In the genomic region with DNA sequence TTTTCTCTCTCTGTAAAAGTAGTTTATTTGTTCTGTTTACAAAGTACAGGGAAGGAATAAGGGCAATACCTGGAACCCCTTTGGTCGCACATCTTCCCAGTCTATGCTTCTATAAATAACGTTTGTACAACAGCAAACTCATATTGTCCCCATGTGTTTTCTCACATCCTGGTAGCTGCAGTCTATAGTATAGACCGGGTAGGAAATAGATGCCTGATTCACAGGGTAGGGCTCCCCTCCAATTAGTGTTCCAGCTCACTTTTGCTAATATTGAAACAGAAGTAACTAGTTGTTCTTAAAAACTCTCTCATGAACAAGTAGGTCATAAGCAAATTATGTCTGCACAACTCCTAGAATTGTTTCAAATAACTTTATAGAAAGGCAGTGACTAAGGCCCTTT, we compare ENCODE assay signal across 10 cellular contexts. TPM values are rescaled to one million over a fixed set of nuclear protein-coding genes. Genes with fewer than 3 reads are reported as not detected.
DNase-seq lines count a peak whose midpoint lies in the region; ATAC-seq, FAIRE-seq and TF ChIP-seq lines count a peak whose summit lies in the region.
"Had no signal": no experiment of that assay in that cellular context is flagged by ENCODE, and none has a peak within 500 bp of the region (broad histone marks: within the 10 kb centered on the region; RNA-seq: fewer than 3 reads in every experiment).

No MANE protein-coding gene starts in this region.

- CTCF ChIA-PET in A549 (lab: Yijun Ruan, JAX) = interaction anchor here (0.8 to 2.3 kb wide), 5 partner anchors 17 to 135 kb away, joined by 3 to 12 read pairs (median 5); no protein-coding TSS in a partner anchor

- H3K27ac Mint-ChIP-seq in activated naive CD8-positive, alpha-beta T cell treated with anti-CD3 and anti-CD28 coated beads, Interleukin-2, amount 10 ng/mL, durations not matched to agents 7 days and 5 days = peak overlapping the region; percentile 99
- no peak overlapping the region for H3K27ac Mint-ChIP-seq in activated T-helper 1 cell treated with anti-CD3 and anti-CD28 coated beads, Interleukin-12 subunit alpha, Interleukin-12 subunit beta, Interleukin-2, Interleukin-4 antibody, amounts not matched to agents 30 ng/mL and 10 ng/mL and 1 ng/mL, durations not matched to agents 14 hours and 24 hours and 36 hours

- no peaks in the 10 kb centered on the region for H3K27me3 ChIP-seq in mesenchymal stem cell (ENCODE audit: control insufficient read depth in 1 of 2, insufficient read depth in 1 of 2, low read length in 2 of 2)

- H3K4me3 ChIP-seq in A549 (no peak overlapping the region), mesenchymal stem cell (ENCODE audit: insufficient read depth in 1 of 2, low read depth in 1 of 2, low read length in 2 of 2) (no peak overlapping the region)

- H4K91ac ChIP-seq in mesenchymal stem cell (ENCODE audit: low read length) = peak overlapping the region; percentile 97

- no peaks in the 10 kb centered on the region for H3K27me3 Mint-ChIP-seq in activated naive CD8-positive, alpha-beta T cell treated with anti-CD3 and anti-CD28 coated beads, Interleukin-2, amount 10 ng/mL, durations not matched to agents 7 days and 5 days
- no peaks in the 10 kb centered on the region for H3K27me3 Mint-ChIP-seq in activated T-helper 1 cell treated with anti-CD3 and anti-CD28 coated beads, Interleukin-12 subunit alpha, Interleukin-12 subunit beta, Interleukin-2, Interleukin-4 antibody, amounts not matched to agents 30 ng/mL and 10 ng/mL and 1 ng/mL, durations not matched to agents 14 hours and 24 hours and 36 hours (ENCODE audit: insufficient read depth)

- peaks cover 46% of the 10 kb centered on the region for H3K4me1 Mint-ChIP-seq in activated naive CD8-positive, alpha-beta T cell treated with anti-CD3 and anti-CD28 coated beads, Interleukin-2, amount 10 ng/mL, durations not matched to agents 7 days and 5 days
- H3K4me1 Mint-ChIP-seq in activated T-helper 1 cell treated with anti-CD3 and anti-CD28 coated beads, Interleukin-12 subunit alpha, Interleukin-12 subunit beta, Interleukin-2, Interleukin-4 antibody, amounts not matched to agents 30 ng/mL and 10 ng/mL and 1 ng/mL, durations not matched to agents 14 hours and 24 hours and 36 hours (ENCODE audit: low read depth) = peaks cover 52% of the 10 kb centered on the region

- no peak for TF ChIP-seq EP300 in A549 (IDR thresholded peaks at IDR 0.05)

- 81% methylated on average over 3 of the region's 3 CpGs for WGBS in A549 (ENCODE audit: missing lambda C conversion rate)
- WGBS in mesenchymal stem cell = 79% methylated on average over 3 of the region's 3 CpGs

- TF ChIP-seq POLR2A in A549 (IDR thresholded peaks at IDR 0.05; ENCODE audit: low read length) = no peak

- H4K8ac ChIP-seq in mesenchymal stem cell (ENCODE audit: low read length) = no peak overlapping the region

- peak overlapping the region; percentile 79 to 96 for H3K18ac ChIP-seq in mesenchymal stem cell (ENCODE audit: low read depth in 1 of 2, low read length in 2 of 2)

- no peak for DNase-seq in A549 (ENCODE audit: low read depth in 1 of 2, low spot score in 1 of 2)
- DNase-seq in activated naive CD8-positive, alpha-beta T cell treated with anti-CD3 and anti-CD28 coated beads, Interleukin-2, amount 10 ng/mL, durations not matched to agents 7 days and 5 days = no peak
- DNase-seq in mesenchymal stem cell = peak; percentile 16
- no peak for DNase-seq in head of caudate nucleus
- no peak for DNase-seq in frontal cortex (ENCODE audit: low spot score in 2 of 2)
- DNase-seq in activated effector memory CD4-positive, alpha-beta T cell treated with anti-CD3 and anti-CD28 coated beads, Interleukin-2, amount 50 U/mL, for 16 hours = no peak
- no peak for DNase-seq in activated T-helper 1 cell treated with anti-CD3 and anti-CD28 coated beads, Interleukin-12 subunit alpha, Interleukin-12 subunit beta, Interleukin-2, Interleukin-4 antibody, amounts not matched to agents 30 ng/mL and 10 ng/mL and 1 ng/mL, durations not matched to agents 14 hours and 24 hours and 36 hours (ENCODE audit: low spot score)
- DNase-seq: DMS 273 treated with DMSO at 0.1 percent for 48 hours, NCI-H345 had no signal

- H3K36me3 ChIP-seq in mesenchymal stem cell (ENCODE audit: control insufficient read depth in 1 of 2, insufficient read depth in 2 of 2, low read depth in 1 of 2, low read length in 2 of 2) = peaks cover 0 to 3% of the 10 kb centered on the region in 2 experiments

- H2AK5ac ChIP-seq in mesenchymal stem cell (ENCODE audit: low read length, severe bottlenecking) = peak overlapping the region; percentile 97

- H3K27ac ChIP-seq in A549 (peak overlapping the region; percentile 73 to 85), mesenchymal stem cell (ENCODE audit: low read length, poor library complexity, severe bottlenecking) (peak overlapping the region; percentile 92)

- peak overlapping the region; percentile 71 for H3K9ac ChIP-seq in mesenchymal stem cell (ENCODE audit: low read length)

- TF ChIP-seq RAD21 in A549 (conservative IDR thresholded peaks at IDR 0.05 in 1 of 2, IDR thresholded peaks at IDR 0.05 in 1 of 2) = no peak

- peak overlapping the region; percentile 18 to 91 for H2BK12ac ChIP-seq in mesenchymal stem cell (ENCODE audit: low read length in 2 of 2)

- H2AFZ ChIP-seq in mesenchymal stem cell (ENCODE audit: low read depth, low read length) = no peak overlapping the region

- H2BK15ac ChIP-seq in mesenchymal stem cell (ENCODE audit: low read depth, poor library complexity, severe bottlenecking) = peak overlapping the region; percentile 96

- peak overlapping the region; percentile 79 for H3K4me2 ChIP-seq in A549
- H3K4me2 ChIP-seq in mesenchymal stem cell (ENCODE audit: low read length, poor library complexity, severe bottlenecking) = no peak overlapping the region

- H3K4me1 ChIP-seq in A549 = peaks cover 46% of the 10 kb centered on the region
- H3K4me1 ChIP-seq in mesenchymal stem cell (ENCODE audit: control insufficient read depth, insufficient read depth, low read depth, low read length) = peaks cover 22% of the 10 kb centered on the region

- H3K36me3 Mint-ChIP-seq in activated naive CD8-positive, alpha-beta T cell treated with anti-CD3 and anti-CD28 coated beads, Interleukin-2, amount 10 ng/mL, durations not matched to agents 7 days and 5 days = peaks cover 26% of the 10 kb centered on the region
- peaks cover 29% of the 10 kb centered on the region for H3K36me3 Mint-ChIP-seq in activated T-helper 1 cell treated with anti-CD3 and anti-CD28 coated beads, Interleukin-12 subunit alpha, Interleukin-12 subunit beta, Interleukin-2, Interleukin-4 antibody, amounts not matched to agents 30 ng/mL and 10 ng/mL and 1 ng/mL, durations not matched to agents 14 hours and 24 hours and 36 hours (ENCODE audit: low read depth)

- H2BK5ac ChIP-seq in mesenchymal stem cell (ENCODE audit: low read depth, low read length, poor library complexity, severe bottlenecking) = peak overlapping the region; percentile 36

- no peaks in the 10 kb centered on the region for H3K9me3 ChIP-seq in A549
- H3K9me3 ChIP-seq in mesenchymal stem cell (ENCODE audit: control insufficient read depth, low read length) = no peaks in the 10 kb centered on the region

- ATAC-seq in A549 (no peak), GM21529 (IDR thresholded peaks at IDR 0.05; ENCODE audit: unreplicated experiment) (peak; percentile 33)
- ATAC-seq in activated naive CD8-positive, alpha-beta T cell treated with anti-CD3 and anti-CD28 coated beads, Interleukin-2, amount 10 ng/mL, durations not matched to agents 7 days and 5 days (ENCODE audit: low read depth) = no peak

- no peaks in the 10 kb centered on the region for H3K9me3 Mint-ChIP-seq in activated naive CD8-positive, alpha-beta T cell treated with anti-CD3 and anti-CD28 coated beads, Interleukin-2, amount 10 ng/mL, durations not matched to agents 7 days and 5 days
- H3K9me3 Mint-ChIP-seq in activated T-helper 1 cell treated with anti-CD3 and anti-CD28 coated beads, Interleukin-12 subunit alpha, Interleukin-12 subunit beta, Interleukin-2, Interleukin-4 antibody, amounts not matched to agents 30 ng/mL and 10 ng/mL and 1 ng/mL, durations not matched to agents 14 hours and 24 hours and 36 hours = no peaks in the 10 kb centered on the region

- peaks cover 16% of the 10 kb centered on the region for H3K79me1 ChIP-seq in mesenchymal stem cell (replicated peaks; ENCODE audit: low read length, poor library complexity, severe bottlenecking)

- POLR2A ChIA-PET in A549 (lab: Yijun Ruan, JAX) = interaction anchor here (0.8 to 2.7 kb wide), 2 partner anchors 17 kb away, joined by 4 to 29 read pairs; partner anchors contain the start of gene ATG7
- POLR2A ChIA-PET in activated naive CD8-positive, alpha-beta T cell treated with anti-CD3 and anti-CD28 coated beads, Interleukin-2, amount 10 ng/mL, durations not matched to agents 7 days and 5 days (lab: Charles Lee) = interaction anchor here (1.3 to 9.0 kb wide), 3 partner anchors 15 to 17 kb away, joined by 3 to 96 read pairs (median 5); partner anchors contain the start of gene ATG7

- peak overlapping the region; percentile 57 to 85 for H3K4ac ChIP-seq in mesenchymal stem cell (ENCODE audit: low read depth in 1 of 2, low read length in 2 of 2)

- FAIRE-seq in A549 (lab: Jason Lieb, UNC) (no peak), frontal cortex (lab: Jason Lieb, UNC) (no peak)

- H3K14ac ChIP-seq in mesenchymal stem cell (ENCODE audit: low read length in 2 of 2) = no peak overlapping the region

- H2BK120ac ChIP-seq in mesenchymal stem cell (ENCODE audit: low read depth, low read length) = peak overlapping the region; percentile 77

- H3K23ac ChIP-seq in mesenchymal stem cell (ENCODE audit: low read length in 2 of 2) = peak overlapping the region in 1 of 2 experiments; percentile 96

- no peak overlapping the region for H3K4me3 Mint-ChIP-seq in activated naive CD8-positive, alpha-beta T cell treated with anti-CD3 and anti-CD28 coated beads, Interleukin-2, amount 10 ng/mL, durations not matched to agents 7 days and 5 days
- no peak overlapping the region for H3K4me3 Mint-ChIP-seq in activated T-helper 1 cell treated with anti-CD3 and anti-CD28 coated beads, Interleukin-12 subunit alpha, Interleukin-12 subunit beta, Interleukin-2, Interleukin-4 antibody, amounts not matched to agents 30 ng/mL and 10 ng/mL and 1 ng/mL, durations not matched to agents 14 hours and 24 hours and 36 hours

- intact Hi-C loops in head of caudate nucleus (cut with DNase I) = no loop called here
- intact Hi-C loops in activated T-helper 1 cell treated with anti-CD3 and anti-CD28 coated beads, Interleukin-12 subunit alpha, Interleukin-12 subunit beta, Interleukin-2, Interleukin-4 antibody, amounts not matched to agents 30 ng/mL and 10 ng/mL and 1 ng/mL, durations not matched to agents 14 hours and 24 hours and 36 hours (cut with micrococcal nuclease) = loop anchor here (1.0 to 2.0 kb wide), 2 partner anchors 17 to 45 kb away; no protein-coding TSS in a partner anchor

- TF ChIP-seq CTCF in A549 (IDR thresholded peaks at IDR 0.05) = no peak

RNA-seq across cellular contexts. Expression of gene ATG7, which starts 17.7 kb away (rescaled TPM):
- polyA plus RNA-seq in A549 (2011; rRNA removed) = 30.2 and 41.2 TPM in 2 replicates
- polyA plus RNA-seq in A549 (2012; cell fraction: cytosol; rRNA removed) = 16.3 and 18.7 TPM in 2 replicates
- polyA plus RNA-seq in A549 (2012; cell fraction: nucleus; rRNA removed) = 28.9 and 47.1 TPM in 2 replicates
- polyA plus RNA-seq in A549 (2017; fragmentation: RNase III; extraction: RNeasy Plus Mini Kit Qiagen cat#74134 plus additional on column Dnase treatment) = 27.2 to 29.9 TPM (median 27.7 TPM) in 3 replicates
- 57.1 and 62.5 TPM in 2 replicates for polyA minus RNA-seq in A549 (2011; rRNA and poly(A)+ RNA removed)
- 10 to 100 TPM; 26.4 to 28.6 TPM for total RNA-seq in activated naive CD8-positive, alpha-beta T cell treated with anti-CD3 and anti-CD28 coated beads, Interleukin-2, amount 10 ng/mL, durations not matched to agents 7 days and 5 days
- 18.7 TPM for polyA plus RNA-seq in mesenchymal stem cell (2013, experiment 1 of 2)
- polyA plus RNA-seq in mesenchymal stem cell (2013, experiment 2 of 2) = 18.7 TPM
- 19.2 TPM for total RNA-seq in frontal cortex
- 38.6 and 44.0 TPM in 2 replicates for total RNA-seq in activated T-helper 1 cell treated with anti-CD3 and anti-CD28 coated beads, Interleukin-12 subunit alpha, Interleukin-12 subunit beta, Interleukin-2, Interleukin-4 antibody, amounts not matched to agents 30 ng/mL and 10 ng/mL and 1 ng/mL, durations not matched to agents 14 hours and 24 hours and 36 hours
